In genomic region chr2:111493720-111494078, GRCh38 we compare ENCODE assay signal across 8 cellular contexts.
A peak's percentile ranks its signal among the peaks of the same experiment; 100 is the strongest.
DNase-seq lines count a peak whose midpoint lies in the region; ATAC-seq and TF ChIP-seq lines count a peak whose summit lies in the region.
"Not testable (repeated sequence)": the region's sequence is repeated elsewhere in the genome, so short reads cannot be mapped to it uniquely, and the experiment has no call there.

No MANE protein-coding gene starts in this region.

- peak overlapping the region; percentile 87 for H3K4me3 Mint-ChIP-seq in T-helper 1 cell treated with Interleukin-12 subunit alpha and Interleukin-12 subunit beta and Interleukin-4 antibody, amounts not matched to agents 30 μg/mL and 1 μg/mL, for 36 hours

- intact Hi-C loops in heart right ventricle (cut with DNase I); sciatic nerve (cut with DNase I): not testable (repeated sequence)

- peak overlapping the region in 9 of 10 donors; percentile 39 to 89 (median 83) for H3K27ac ChIP-seq in heart right ventricle

- peaks cover 0 to 28% (median 5%) of the 10 kb centered on the region in 9 donors for H3K4me1 ChIP-seq in heart right ventricle

- peak overlapping the region in 8 of 10 donors; percentile 12 to 59 (median 54) for H3K4me3 ChIP-seq in heart right ventricle

- TF ChIP-seq CTCF in heart right ventricle (IDR thresholded peaks at IDR 0.05) = not testable (repeated sequence)

- DNase-seq in ACHN (peak; percentile 17), astrocyte of the hippocampus (ENCODE audit: low read depth, low spot score) (peak; percentile 49)
- DNase-seq in heart right ventricle; sciatic nerve (ENCODE audit: low spot score): not testable (repeated sequence)

- H3K4me1 Mint-ChIP-seq in T-helper 1 cell treated with Interleukin-12 subunit alpha and Interleukin-12 subunit beta and Interleukin-4 antibody, amounts not matched to agents 30 μg/mL and 1 μg/mL, for 36 hours (ENCODE audit: low read depth) = peaks cover 23% of the 10 kb centered on the region

- 13 to 25% methylated on average over 5 of the region's 5 CpGs for WGBS in heart right ventricle, 2 donors

- in situ Hi-C loops in ACHN (cut with HindIII; ENCODE audit: low pct_ligation_motif_present, low pct_unique_long_range_greater_than_20kb, low sequenced_read_pairs) = not testable (repeated sequence)

- H3K36me3 ChIP-seq in heart right ventricle = not testable (repeated sequence)

- peak; percentile 77 for ATAC-seq in GM18870 (IDR thresholded peaks at IDR 0.05; ENCODE audit: unreplicated experiment)
- ATAC-seq in HG02588 (IDR thresholded peaks at IDR 0.05; ENCODE audit: unreplicated experiment) = peak; percentile 78
- ATAC-seq in HG03571 (IDR thresholded peaks at IDR 0.05; ENCODE audit: unreplicated experiment) = peak; percentile 73
- peak; percentile 21 to 64 (median 44) for ATAC-seq in heart right ventricle
- ATAC-seq in sciatic nerve = peak; percentile 38

- H3K9me3 ChIP-seq in heart right ventricle = not testable (repeated sequence)

- not testable (repeated sequence) for H3K9me3 Mint-ChIP-seq in T-helper 1 cell treated with Interleukin-12 subunit alpha and Interleukin-12 subunit beta and Interleukin-4 antibody, amounts not matched to agents 30 μg/mL and 1 μg/mL, for 36 hours

- H3K27me3 ChIP-seq in heart right ventricle = not testable (repeated sequence)

- H3K27me3 Mint-ChIP-seq in T-helper 1 cell treated with Interleukin-12 subunit alpha and Interleukin-12 subunit beta and Interleukin-4 antibody, amounts not matched to agents 30 μg/mL and 1 μg/mL, for 36 hours (ENCODE audit: low read depth) = not testable (repeated sequence)

- peak overlapping the region; percentile 85 for H3K27ac Mint-ChIP-seq in T-helper 1 cell treated with Interleukin-12 subunit alpha and Interleukin-12 subunit beta and Interleukin-4 antibody, amounts not matched to agents 30 μg/mL and 1 μg/mL, for 36 hours

- H3K36me3 Mint-ChIP-seq in T-helper 1 cell treated with Interleukin-12 subunit alpha and Interleukin-12 subunit beta and Interleukin-4 antibody, amounts not matched to agents 30 μg/mL and 1 μg/mL, for 36 hours (ENCODE audit: low read depth) = not testable (repeated sequence)
